9 cellular contexts compared by ENCODE assay signal in genomic region chr17:74871329-74872076, GRCh38. TPM values are rescaled to one million over a fixed set of nuclear protein-coding genes. Genes with fewer than 3 reads are reported as not detected.
DNase-seq lines count a peak whose midpoint lies in the region; FAIRE-seq and TF ChIP-seq lines count a peak whose summit lies in the region.
"Had no signal": no experiment of that assay in that cellular context is flagged by ENCODE, and none has a peak within 500 bp of the region (broad histone marks: within the 10 kb centered on the region; RNA-seq: fewer than 3 reads in every experiment).

No MANE protein-coding gene starts in this region.

- H3K27me3 Mint-ChIP-seq in activated naive CD4-positive, alpha-beta T cell treated with anti-CD3 and anti-CD28 coated beads, Interleukin-2, amount 50 U/mL, for 24 hours = no peaks in the 10 kb centered on the region
- peaks cover 2% of the 10 kb centered on the region for H3K27me3 Mint-ChIP-seq in activated T-helper 1 cell treated with anti-CD3 and anti-CD28 coated beads, Interleukin-12 subunit alpha, Interleukin-12 subunit beta, Interleukin-2, Interleukin-4 antibody, amounts not matched to agents 30 ng/mL and 10 ng/mL and 1 ng/mL, durations not matched to agents 14 hours and 24 hours and 36 hours (ENCODE audit: insufficient read depth)
- peaks cover 7% of the 10 kb centered on the region for H3K27me3 Mint-ChIP-seq in type B pancreatic cell

- H3K4me1 ChIP-seq in iPS-15b (ENCODE audit: control insufficient read depth, insufficient read depth, low read length) = peaks cover 3% of the 10 kb centered on the region

- no peak for TF ChIP-seq CTCF in type B pancreatic cell (conservative IDR thresholded peaks at IDR 0.05)
- no peak for TF ChIP-seq CTCF in WERI-Rb-1 (IDR thresholded peaks at IDR 0.05; ENCODE audit: low read depth, low read length)

- H3K4me3 ChIP-seq in iPS-15b (ENCODE audit: low read depth, low read length) (peak overlapping the region; percentile 97), WERI-Rb-1 (ENCODE audit: low read depth, low read length) (no peak overlapping the region; the same call in 1 of the 2 replicates)

- H3K36me3 ChIP-seq in iPS-15b (ENCODE audit: control insufficient read depth, insufficient read depth, low read length) (peaks cover 7% of the 10 kb centered on the region), WERI-Rb-1 (peaks cover 16% of the 10 kb centered on the region)

- FAIRE-seq in RCC 7860 (lab: Jason Lieb, UNC) (no peak), GM12891 (lab: Jason Lieb, UNC) (no peak)

- H3K27me3 ChIP-seq in iPS-15b (ENCODE audit: control insufficient read depth, insufficient read depth, low read length) (peaks cover 6% of the 10 kb centered on the region), WERI-Rb-1 (ENCODE audit: insufficient read depth, low read depth, severe bottlenecking) (no peaks in the 10 kb centered on the region)

- H3K27ac ChIP-seq in WERI-Rb-1 = no peak overlapping the region

- H3K9me3 ChIP-seq in iPS-15b (ENCODE audit: control insufficient read depth, insufficient read depth, low read length) (no peaks in the 10 kb centered on the region), WERI-Rb-1 (ENCODE audit: severe bottlenecking) (no peaks in the 10 kb centered on the region)

- peaks cover 17% of the 10 kb centered on the region for H3K4me1 Mint-ChIP-seq in activated naive CD4-positive, alpha-beta T cell treated with anti-CD3 and anti-CD28 coated beads, Interleukin-2, amount 50 U/mL, for 24 hours
- H3K4me1 Mint-ChIP-seq in activated T-helper 1 cell treated with anti-CD3 and anti-CD28 coated beads, Interleukin-12 subunit alpha, Interleukin-12 subunit beta, Interleukin-2, Interleukin-4 antibody, amounts not matched to agents 30 ng/mL and 10 ng/mL and 1 ng/mL, durations not matched to agents 14 hours and 24 hours and 36 hours (ENCODE audit: low read depth) = peaks cover 31% of the 10 kb centered on the region
- H3K4me1 Mint-ChIP-seq in type B pancreatic cell (ENCODE audit: unreplicated experiment) = peaks cover 18% of the 10 kb centered on the region

- no peak for DNase-seq in activated naive CD4-positive, alpha-beta T cell treated with Interleukin-2 at 50 U/mL for 16 hours
- no peak for DNase-seq in activated T-helper 1 cell treated with anti-CD3 and anti-CD28 coated beads, Interleukin-12 subunit alpha, Interleukin-12 subunit beta, Interleukin-2, Interleukin-4 antibody, amounts not matched to agents 30 ng/mL and 10 ng/mL and 1 ng/mL, durations not matched to agents 14 hours and 24 hours and 36 hours (ENCODE audit: low spot score)
- no peak for DNase-seq in type B pancreatic cell (ENCODE audit: extremely low spot score, unreplicated experiment)
- no peak for DNase-seq in WERI-Rb-1
- no peak for DNase-seq in RCC 7860 (ENCODE audit: low spot score)
- DNase-seq in GM12891 (ENCODE audit: insufficient read length, low spot score) = no peak

- H3K9ac ChIP-seq in iPS-15b (ENCODE audit: low read depth, low read length) = no peak overlapping the region

- no peaks in the 10 kb centered on the region for H3K9me3 Mint-ChIP-seq in activated naive CD4-positive, alpha-beta T cell treated with anti-CD3 and anti-CD28 coated beads, Interleukin-2, amount 50 U/mL, for 24 hours
- no peaks in the 10 kb centered on the region for H3K9me3 Mint-ChIP-seq in activated T-helper 1 cell treated with anti-CD3 and anti-CD28 coated beads, Interleukin-12 subunit alpha, Interleukin-12 subunit beta, Interleukin-2, Interleukin-4 antibody, amounts not matched to agents 30 ng/mL and 10 ng/mL and 1 ng/mL, durations not matched to agents 14 hours and 24 hours and 36 hours
- H3K9me3 Mint-ChIP-seq in type B pancreatic cell = no peaks in the 10 kb centered on the region

- H3K4me3 Mint-ChIP-seq in activated naive CD4-positive, alpha-beta T cell treated with anti-CD3 and anti-CD28 coated beads, Interleukin-2, amount 50 U/mL, for 24 hours = peak overlapping the region; percentile 81
- peak overlapping the region; percentile 89 for H3K4me3 Mint-ChIP-seq in activated T-helper 1 cell treated with anti-CD3 and anti-CD28 coated beads, Interleukin-12 subunit alpha, Interleukin-12 subunit beta, Interleukin-2, Interleukin-4 antibody, amounts not matched to agents 30 ng/mL and 10 ng/mL and 1 ng/mL, durations not matched to agents 14 hours and 24 hours and 36 hours
- peak overlapping the region; percentile 98 for H3K4me3 Mint-ChIP-seq in type B pancreatic cell

- peak overlapping the region; percentile 5 for H3K27ac Mint-ChIP-seq in activated naive CD4-positive, alpha-beta T cell treated with anti-CD3 and anti-CD28 coated beads, Interleukin-2, amount 50 U/mL, for 24 hours
- no peak overlapping the region for H3K27ac Mint-ChIP-seq in activated T-helper 1 cell treated with anti-CD3 and anti-CD28 coated beads, Interleukin-12 subunit alpha, Interleukin-12 subunit beta, Interleukin-2, Interleukin-4 antibody, amounts not matched to agents 30 ng/mL and 10 ng/mL and 1 ng/mL, durations not matched to agents 14 hours and 24 hours and 36 hours
- peak overlapping the region; percentile 99 for H3K27ac Mint-ChIP-seq in type B pancreatic cell

- TF ChIP-seq POLR2A in GM12891 (IDR thresholded peaks at IDR 0.05; ENCODE audit: low read depth, low read length) = no peak

- no peaks in the 10 kb centered on the region for H3K36me3 Mint-ChIP-seq in activated naive CD4-positive, alpha-beta T cell treated with anti-CD3 and anti-CD28 coated beads, Interleukin-2, amount 50 U/mL, for 24 hours
- H3K36me3 Mint-ChIP-seq in activated T-helper 1 cell treated with anti-CD3 and anti-CD28 coated beads, Interleukin-12 subunit alpha, Interleukin-12 subunit beta, Interleukin-2, Interleukin-4 antibody, amounts not matched to agents 30 ng/mL and 10 ng/mL and 1 ng/mL, durations not matched to agents 14 hours and 24 hours and 36 hours (ENCODE audit: low read depth) = peaks cover 12% of the 10 kb centered on the region
- H3K36me3 Mint-ChIP-seq in type B pancreatic cell = peaks cover 7% of the 10 kb centered on the region

- intact Hi-C loops in activated T-helper 1 cell treated with anti-CD3 and anti-CD28 coated beads, Interleukin-12 subunit alpha, Interleukin-12 subunit beta, Interleukin-2, Interleukin-4 antibody, amounts not matched to agents 30 ng/mL and 10 ng/mL and 1 ng/mL, durations not matched to agents 14 hours and 24 hours and 36 hours (cut with micrococcal nuclease) = loop anchor here (2.0 to 10.0 kb wide), 4 partner anchors 81 to 393 kb away; partner anchors contain the start of genes ATP5PD, GGA3, KCTD2 and MRPS7

TF ChIP-seq in GM12891, 5 proteins besides CTCF, POLR2A, EP300 and RAD21:
- TF ChIP-seq TAF1 (IDR thresholded peaks at IDR 0.05; ENCODE audit: low read depth, low read length) (no peak), POU2F2 (IDR thresholded peaks at IDR 0.05; ENCODE audit: low read depth, low read length) (no peak), SPI1 (IDR thresholded peaks at IDR 0.05; ENCODE audit: low read depth, low read length) (no peak), POLR2AphosphoS5 (IDR thresholded peaks at IDR 0.05; ENCODE audit: low read depth, low read length) (no peak), PAX5 (IDR thresholded peaks at IDR 0.05; ENCODE audit: insufficient read depth, low read length, severe bottlenecking) (no peak)

RNA-seq across cellular contexts. Expression of gene FDXR, which starts 1.3 kb away (rescaled TPM):
- 20.1 and 21.5 TPM in 2 replicates for total RNA-seq in activated T-helper 1 cell treated with anti-CD3 and anti-CD28 coated beads, Interleukin-12 subunit alpha, Interleukin-12 subunit beta, Interleukin-2, Interleukin-4 antibody, amounts not matched to agents 30 ng/mL and 10 ng/mL and 1 ng/mL, durations not matched to agents 14 hours and 24 hours and 36 hours
- total RNA-seq in type B pancreatic cell (ENCODE audit: low replicate concordance) = 28.1 and 44.4 TPM in 2 replicates
- polyA plus RNA-seq in GM12891 (2012; ENCODE audit: low read depth, missing spikeins) = 46.2 TPM

RNA-seq across cellular contexts. Expression of gene GRIN2C, which starts 11.8 kb away (rescaled TPM):
- total RNA-seq in activated T-helper 1 cell treated with anti-CD3 and anti-CD28 coated beads, Interleukin-12 subunit alpha, Interleukin-12 subunit beta, Interleukin-2, Interleukin-4 antibody, amounts not matched to agents 30 ng/mL and 10 ng/mL and 1 ng/mL, durations not matched to agents 14 hours and 24 hours and 36 hours = 0.02 and 0.34 TPM in 2 replicates
- 0.36 and 0.72 TPM in 2 replicates for total RNA-seq in type B pancreatic cell (ENCODE audit: low replicate concordance)
- 0.18 TPM for polyA plus RNA-seq in GM12891 (2012; ENCODE audit: low read depth, missing spikeins)

RNA-seq across cellular contexts. Expression of gene FADS6, which starts 21.9 kb away (rescaled TPM):
- total RNA-seq in activated T-helper 1 cell treated with anti-CD3 and anti-CD28 coated beads, Interleukin-12 subunit alpha, Interleukin-12 subunit beta, Interleukin-2, Interleukin-4 antibody, amounts not matched to agents 30 ng/mL and 10 ng/mL and 1 ng/mL, durations not matched to agents 14 hours and 24 hours and 36 hours = not detected in 2 replicates
- total RNA-seq in type B pancreatic cell (ENCODE audit: low replicate concordance) = 0.82 and 2.7 TPM in 2 replicates
- polyA plus RNA-seq in GM12891 (2012; ENCODE audit: low read depth, missing spikeins) = not detected

RNA-seq across cellular contexts. Expression of gene USH1G, which starts 51.6 kb away (rescaled TPM):
- total RNA-seq in activated T-helper 1 cell treated with anti-CD3 and anti-CD28 coated beads, Interleukin-12 subunit alpha, Interleukin-12 subunit beta, Interleukin-2, Interleukin-4 antibody, amounts not matched to agents 30 ng/mL and 10 ng/mL and 1 ng/mL, durations not matched to agents 14 hours and 24 hours and 36 hours = not detected in 2 replicates
- total RNA-seq in type B pancreatic cell (ENCODE audit: low replicate concordance) = 0.56 and 1.4 TPM in 2 replicates
- polyA plus RNA-seq in GM12891 (2012; ENCODE audit: low read depth, missing spikeins) = not detected
- polyA plus RNA-seq: liver had no signal

RNA-seq across cellular contexts. Expression of gene OTOP2, which starts 52.6 kb away (rescaled TPM):
- not detected in 2 replicates for total RNA-seq in activated T-helper 1 cell treated with anti-CD3 and anti-CD28 coated beads, Interleukin-12 subunit alpha, Interleukin-12 subunit beta, Interleukin-2, Interleukin-4 antibody, amounts not matched to agents 30 ng/mL and 10 ng/mL and 1 ng/mL, durations not matched to agents 14 hours and 24 hours and 36 hours
- total RNA-seq in type B pancreatic cell (ENCODE audit: low replicate concordance) = 0.12 TPM in 1 of 2 replicates, not detected in the other
- polyA plus RNA-seq in GM12891 (2012; ENCODE audit: low read depth, missing spikeins) = not detected
- total RNA-seq: liver had no signal
- polyA plus RNA-seq: liver had no signal
